In genomic region chr22:43013355-43014061, GRCh38 we compare ENCODE assay signal across 8 cellular contexts. TPM values are rescaled to one million over a fixed set of nuclear protein-coding genes. Genes with fewer than 3 reads are reported as not detected.
A peak's percentile ranks its signal among the peaks of the same experiment; 100 is the strongest.
DNase-seq lines count a peak whose midpoint lies in the region; ATAC-seq and TF ChIP-seq lines count a peak whose summit lies in the region.

No MANE protein-coding gene starts in this region.

- DNase-seq in GM12865 (ENCODE audit: low read depth): no peak
- DNase-seq in RPMI7951 (ENCODE audit: low read depth): peak; percentile 80
- DNase-seq in fibroblast of mammary gland (ENCODE audit: low read depth): peak; percentile 23
- no peak for DNase-seq in retinal pigment epithelial cell (ENCODE audit: low read depth)
- no peak for DNase-seq in stimulated activated naive CD4-positive, alpha-beta T cell (lab: John Stamatoyannopoulos, UW)
- no peak for DNase-seq in germinal center (ENCODE audit: low spot score)
- no peak for DNase-seq in NCI-H2227 treated with DMSO at 0.1 percent for 48 hours (lab: John Stamatoyannopoulos, UW)

- TF ChIP-seq CTCF in GM12865 (IDR thresholded peaks at IDR 0.05; ENCODE audit: insufficient read depth, low read depth, low read length, missing control alignments): no peak
- no peak for TF ChIP-seq CTCF in fibroblast of mammary gland (conservative IDR thresholded peaks at IDR 0.05; ENCODE audit: control insufficient read depth, insufficient read depth, low read depth, low read length)
- TF ChIP-seq CTCF in retinal pigment epithelial cell (conservative IDR thresholded peaks at IDR 0.05; ENCODE audit: low read depth, low read length): no peak

- no peak for ATAC-seq in HG03280 (IDR thresholded peaks at IDR 0.05; ENCODE audit: unreplicated experiment)

- peak overlapping the region; percentile 85 for H3K4me3 ChIP-seq in GM12865 (ENCODE audit: low read depth, low read length)
- H3K4me3 ChIP-seq in fibroblast of mammary gland (ENCODE audit: control insufficient read depth, low read depth, low read length): peak overlapping the region; percentile 80
- H3K4me3 ChIP-seq in retinal pigment epithelial cell (ENCODE audit: low read length): peak overlapping the region; percentile 91

RNA-seq across cellular contexts. Expression of gene PACSIN2, which starts 1.4 kb away (rescaled TPM):
- total RNA-seq in RPMI7951 (2014; rRNA removed; shearing (Covaris generic)): 26.6 and 32.0 TPM in 2 replicates

Comparison
In these comparisons a context has a peak if more than half of its experiments do, and no peak if none do; other contexts are left out.
1. DNase-seq: peak in RPMI7951 (single experiment) and fibroblast of mammary gland (single experiment); none in GM12865 (single experiment), retinal pigment epithelial cell (single experiment), stimulated activated naive CD4-positive, alpha-beta T cell (0 of 6), germinal center (single experiment) and NCI-H2227 treated with DMSO at 0.1 percent for 48 hours (single experiment).
2. Peak in every context shown above with its lines, with median percentiles within 50 percentile points of each other: H3K4me3 ChIP-seq.